ENCODE assay signal across 1 cellular context in genomic region chr2:108531674-108532055, GRCh38.
TF ChIP-seq lines count a peak whose summit lies in the region.

No MANE protein-coding gene starts in this region.

TF ChIP-seq in K562, 482 proteins besides CTCF, POLR2A, EP300 and RAD21:
- TF ChIP-seq ZFX (CRISPR knock-in tag; IDR thresholded peaks at IDR 0.05), result peak; percentile 3; the same call in 1 of the 2 replicates
- 0 out of 4 replicates have a peak, but pooled peaks of 1 of the 2 experiments have one; percentile 18 for TF ChIP-seq MAZ (CRISPR knock-in tag; conservative IDR thresholded peaks at IDR 0.05 in 1 of 2, IDR thresholded peaks at IDR 0.05 in 1 of 2)
- TF ChIP-seq RFX1 (IDR thresholded peaks at IDR 0.05), result peak; percentile 64
- no peak for TF ChIP-seq COPS2 (conservative IDR thresholded peaks at IDR 0.05)
- TF ChIP-seq, protein P1, sequence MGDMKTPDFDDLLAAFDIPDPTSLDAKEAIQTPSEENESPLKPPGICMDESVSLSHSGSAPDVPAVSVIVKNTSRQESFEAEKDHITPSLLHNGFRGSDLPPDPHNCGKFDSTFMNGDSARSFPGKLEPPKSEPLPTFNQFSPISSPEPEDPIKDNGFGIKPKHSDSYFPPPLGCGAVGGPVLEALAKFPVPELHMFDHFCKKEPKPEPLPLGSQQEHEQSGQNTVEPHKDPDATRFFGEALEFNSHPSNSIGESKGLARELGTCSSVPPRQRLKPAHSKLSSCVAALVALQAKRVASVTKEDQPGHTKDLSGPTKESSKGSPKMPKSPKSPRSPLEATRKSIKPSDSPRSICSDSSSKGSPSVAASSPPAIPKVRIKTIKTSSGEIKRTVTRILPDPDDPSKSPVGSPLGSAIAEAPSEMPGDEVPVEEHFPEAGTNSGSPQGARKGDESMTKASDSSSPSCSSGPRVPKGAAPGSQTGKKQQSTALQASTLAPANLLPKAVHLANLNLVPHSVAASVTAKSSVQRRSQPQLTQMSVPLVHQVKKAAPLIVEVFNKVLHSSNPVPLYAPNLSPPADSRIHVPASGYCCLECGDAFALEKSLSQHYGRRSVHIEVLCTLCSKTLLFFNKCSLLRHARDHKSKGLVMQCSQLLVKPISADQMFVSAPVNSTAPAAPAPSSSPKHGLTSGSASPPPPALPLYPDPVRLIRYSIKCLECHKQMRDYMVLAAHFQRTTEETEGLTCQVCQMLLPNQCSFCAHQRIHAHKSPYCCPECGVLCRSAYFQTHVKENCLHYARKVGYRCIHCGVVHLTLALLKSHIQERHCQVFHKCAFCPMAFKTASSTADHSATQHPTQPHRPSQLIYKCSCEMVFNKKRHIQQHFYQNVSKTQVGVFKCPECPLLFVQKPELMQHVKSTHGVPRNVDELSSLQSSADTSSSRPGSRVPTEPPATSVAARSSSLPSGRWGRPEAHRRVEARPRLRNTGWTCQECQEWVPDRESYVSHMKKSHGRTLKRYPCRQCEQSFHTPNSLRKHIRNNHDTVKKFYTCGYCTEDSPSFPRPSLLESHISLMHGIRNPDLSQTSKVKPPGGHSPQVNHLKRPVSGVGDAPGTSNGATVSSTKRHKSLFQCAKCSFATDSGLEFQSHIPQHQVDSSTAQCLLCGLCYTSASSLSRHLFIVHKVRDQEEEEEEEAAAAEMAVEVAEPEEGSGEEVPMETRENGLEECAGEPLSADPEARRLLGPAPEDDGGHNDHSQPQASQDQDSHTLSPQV (IDR thresholded peaks at IDR 0.05), result 0 out of 2 replicates have a peak, but pooled peaks have one; percentile 47
- 0 out of 4 replicates have a peak, but pooled peaks of 1 of the 2 experiments have one; percentile 32 for TF ChIP-seq ZNF639 (CRISPR knock-in tag; conservative IDR thresholded peaks at IDR 0.05 in 1 of 2, IDR thresholded peaks at IDR 0.05 in 1 of 2)
- TF ChIP-seq HMBOX1 (IDR thresholded peaks at IDR 0.05), result no peak
- 0 out of 2 replicates have a peak, but pooled peaks have one; percentile 52 for TF ChIP-seq DDX20 (tag; IDR thresholded peaks at IDR 0.05; ENCODE audit: low read depth)
- peak; percentile 1; the same call in 1 of the 2 replicates for TF ChIP-seq PTTG1 (tag; IDR thresholded peaks at IDR 0.05; ENCODE audit: low read depth)
- TF ChIP-seq TAF7 (tag; IDR thresholded peaks at IDR 0.05), result peak; percentile 43; the same call in 1 of the 2 replicates
- TF ChIP-seq ATF7 (IDR thresholded peaks at IDR 0.05), result 0 out of 2 replicates have a peak, but pooled peaks have one; percentile 20
- TF ChIP-seq MTA1 (IDR thresholded peaks at IDR 0.05; ENCODE audit: borderline replicate concordance), result no peak
